In genomic region chr16:87384162-87384999, GRCh38 we compare ENCODE assay signal across 8 cellular contexts. TPM values are rescaled to one million over a fixed set of nuclear protein-coding genes. Genes with fewer than 3 reads are reported as not detected.
A peak's percentile ranks its signal among the peaks of the same experiment; 100 is the strongest.
DNase-seq lines count a peak whose midpoint lies in the region; TF ChIP-seq lines count a peak whose summit lies in the region.

No MANE protein-coding gene starts in this region.

- no peaks in the 10 kb centered on the region for H4K20me1 ChIP-seq in MM.1S (ENCODE audit: insufficient read depth, low read length)

- H3K79me2 ChIP-seq in MM.1S (ENCODE audit: low read length) = peaks cover 28% of the 10 kb centered on the region

- no peaks in the 10 kb centered on the region for H3K9me2 ChIP-seq in MM.1S (replicated peaks; ENCODE audit: insufficient read depth, low read length)

- peak overlapping the region; percentile 55; the same call in 1 of the 2 replicates for H3K4me2 ChIP-seq in MM.1S (ENCODE audit: low read depth, low read length)

- H3K27me3 Mint-ChIP-seq in immature natural killer cell (ENCODE audit: low read depth in 3 of 3) = peaks cover 8 to 25% (median 21%) of the 10 kb centered on the region in 3 donors

- H3K9ac ChIP-seq in MM.1S (ENCODE audit: low read length) = peak overlapping the region; percentile 48; the same call in 1 of the 2 replicates

- H2AFZ ChIP-seq in MM.1S (ENCODE audit: low read length) = peak overlapping the region; percentile 65

- DNase-seq in NCI-H2107 treated with DMSO at 0.1 percent for 48 hours (lab: John Stamatoyannopoulos, UW; ENCODE audit: unreplicated experiment) (peak; percentile 46), NCI-H2107 (lab: John Stamatoyannopoulos, UW) (no peak), H7 (peak; percentile 87), MM.1S (no peak), astrocyte of the cerebellum (ENCODE audit: low read depth) (no peak), immature natural killer cell (no peak), GM19238 (ENCODE audit: insufficient read length, low spot score) (no peak)
- peak; percentile 32 for DNase-seq in stimulated activated CD8-positive, alpha-beta memory T cell treated with anti-CD3 and anti-CD28 coated beads, Interleukin-4, amount 100 ng/mL, for 24 hours (ENCODE audit: low read depth)

- peaks cover 5% of the 10 kb centered on the region; the same call in 1 of the 2 replicates for H3F3A ChIP-seq in MM.1S (ENCODE audit: insufficient read depth, low read length)

- H3K4me3 ChIP-seq in H7 (ENCODE audit: insufficient read depth, low read depth, low read length) (peak overlapping the region; percentile 78), MM.1S (ENCODE audit: low read length) (peak overlapping the region; percentile 67), astrocyte of the cerebellum (ENCODE audit: low read depth, low read length) (peak overlapping the region; percentile 68)

- peak overlapping the region; percentile 42; the same call in 1 of the 2 replicates for H3K27ac ChIP-seq in MM.1S (ENCODE audit: low read length)

- peaks cover 0 to 2% (median 0%) of the 10 kb centered on the region in 6 donors for H3K9me3 Mint-ChIP-seq in immature natural killer cell

- TF ChIP-seq CTCF in MM.1S (IDR thresholded peaks at IDR 0.05; ENCODE audit: low read length) (no peak), astrocyte of the cerebellum (IDR thresholded peaks at IDR 0.05; ENCODE audit: low read depth, low read length, missing control alignments) (no peak)

- H3K4me1 Mint-ChIP-seq in immature natural killer cell = peaks cover 51 to 62% of the 10 kb centered on the region in 2 donors

- H3K4me3 Mint-ChIP-seq in immature natural killer cell = peak overlapping the region; percentile 89 to 92 (median 92)

- H3K27me3 ChIP-seq in H7 (ENCODE audit: control insufficient read depth, insufficient read depth, low read length) (no peaks in the 10 kb centered on the region), MM.1S (replicated peaks; ENCODE audit: insufficient read depth, low read length) (no peaks in the 10 kb centered on the region)

- H3K36me3 ChIP-seq in H7 (replicated peaks; ENCODE audit: control insufficient read depth, insufficient read depth, low read length) (no peaks in the 10 kb centered on the region), MM.1S (replicated peaks; ENCODE audit: insufficient read depth, low read length) (no peaks in the 10 kb centered on the region)

- H3K36me3 Mint-ChIP-seq in immature natural killer cell = no peaks in the 10 kb centered on the region

- no peaks in the 10 kb centered on the region for H3K9me3 ChIP-seq in MM.1S (replicated peaks; ENCODE audit: insufficient read depth, low read length)

- in situ Hi-C loops in astrocyte of the cerebellum (cut with HindIII; ENCODE audit: low sequenced_read_pairs) = no loop called here

- peaks cover 15% of the 10 kb centered on the region; the same call in 1 of the 2 replicates for H3K4me1 ChIP-seq in MM.1S (ENCODE audit: low read length)

- peak overlapping the region; percentile 89 to 98 (median 95) for H3K27ac Mint-ChIP-seq in immature natural killer cell

RNA-seq across cellular contexts. Expression of gene FBXO31, which starts 0.8 kb away (rescaled TPM):
- total RNA-seq in H7 (2014; rRNA removed; shearing (Covaris generic)) = 24.4 and 27.6 TPM in 2 replicates
- polyA plus RNA-seq in immature natural killer cell = 10 to 100 TPM; 13.0 to 24.8 (median 14.9) TPM

RNA-seq across cellular contexts. Expression of gene MAP1LC3B, which starts 7.8 kb away (rescaled TPM):
- 15.8 and 20.1 TPM in 2 replicates for total RNA-seq in H7 (2014; rRNA removed; shearing (Covaris generic))
- polyA plus RNA-seq in immature natural killer cell = 100 to 1,000 TPM; 175 to 297 (median 190) TPM

Comparison
In these comparisons a context has a peak if more than half of its experiments do, and no peak if none do; other contexts are left out.
1. DNase-seq: peak in NCI-H2107 treated with DMSO at 0.1 percent for 48 hours (single experiment), H7 (single experiment) and stimulated activated CD8-positive, alpha-beta memory T cell treated with anti-CD3 and anti-CD28 coated beads, Interleukin-4, amount 100 ng/mL, for 24 hours (single experiment); none in NCI-H2107 (single experiment), MM.1S (single experiment), astrocyte of the cerebellum (single experiment), immature natural killer cell (0 of 3) and GM19238 (single experiment).
2. Peak in every context shown above with its lines, with median percentiles within 50 percentile points of each other: H3K4me3 ChIP-seq.